ENCODE assay signal across 32 cellular contexts in genomic region chr17:61641715-61642114, GRCh38. TPM values are rescaled to one million over a fixed set of nuclear protein-coding genes. Genes with fewer than 3 reads are reported as not detected.
"Had no signal": no experiment of that assay in that cellular context is flagged by ENCODE, and none has a peak within 500 bp of the region (broad histone marks: within the 10 kb centered on the region; RNA-seq: fewer than 3 reads in every experiment).

No MANE protein-coding gene starts in this region.

- H3K4me3 ChIP-seq: coronary artery, esophagus squamous epithelium, gastrocnemius medialis, heart right ventricle, left lung, lower lobe of right lung, mucosa of descending colon had no signal

- DNase-seq: effector CD8-positive, alpha-beta T cell; effector memory CD8-positive, alpha-beta T cell; endodermal cell; erythroblast; esophagus squamous epithelium; foreskin fibroblast; foreskin melanocyte; gastrocnemius medialis; glutamatergic neuron; head of caudate nucleus; heart right ventricle; hippocampal formation; left cardiac atrium; left lung; left ventricle myocardium superior; lower lobe of right lung; mesenchymal stem cell; mucosa of descending colon had no signal

- H3K4me1 ChIP-seq: esophagus squamous epithelium, gastrocnemius medialis, heart right ventricle, left lung, lower lobe of right lung had no signal

- H3K9me3 ChIP-seq: esophagus squamous epithelium, gastrocnemius medialis, left lung, lower lobe of right lung, mucosa of descending colon had no signal

- H3K36me3 ChIP-seq: esophagus squamous epithelium, gastrocnemius medialis, heart right ventricle, left lung, lower lobe of right lung had no signal

- ATAC-seq: effector memory CD8-positive, alpha-beta T cell; esophagus mucosa; gastrocnemius medialis; heart right ventricle; left cardiac atrium; left lung; left ventricle myocardium superior; lower lobe of right lung; mucosa of descending colon had no signal

- H3K27me3 ChIP-seq: gastrocnemius medialis, left lung had no signal

- H3K27ac ChIP-seq: coronary artery, epithelial cell of prostate, esophagus squamous epithelium, gastrocnemius medialis, heart right ventricle, left lung, lower lobe of right lung had no signal

- FAIRE-seq: endometrium, islet of Langerhans, keratinocyte had no signal

RNA-seq across cellular contexts. Expression of gene NACA2, which starts 50.7 kb away (rescaled TPM):
- total RNA-seq: dermis microvascular lymphatic vessel endothelial cell, endodermal cell, esophagus mucosa, esophagus squamous epithelium, gastrocnemius medialis, glomerular endothelial cell, heart right ventricle, kidney epithelial cell, left cardiac atrium, left lung, left ventricle myocardium superior, lower leg skin, lower lobe of right lung, lung microvascular endothelial cell, mesenteric fat pad, mesothelial cell of epicardium, mucosa of descending colon, myocyte had no signal
